ENCODE assay signal across 26 cellular contexts in the genomic region with DNA sequence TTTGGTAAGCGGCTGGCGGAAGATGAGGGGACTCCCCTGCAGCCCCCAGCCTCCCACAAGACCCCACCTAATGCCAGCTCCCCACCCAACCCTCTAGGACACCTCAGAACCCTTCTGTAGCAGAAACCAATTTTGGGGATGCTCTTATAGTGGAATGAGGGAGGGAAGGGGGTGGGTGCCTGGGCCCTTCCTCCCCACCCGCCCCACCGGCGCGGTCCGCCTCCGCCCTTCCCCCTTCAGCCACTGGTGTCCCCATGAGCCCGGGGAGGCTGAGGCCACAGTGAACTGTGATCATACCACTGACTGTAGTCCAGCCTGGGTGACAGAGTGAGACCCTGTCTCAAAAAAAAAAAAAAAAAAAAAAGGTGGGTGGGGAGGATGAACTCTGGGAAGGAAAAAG. TPM values are rescaled to one million over a fixed set of nuclear protein-coding genes. Genes with fewer than 3 reads are reported as not detected.
DNase-seq lines count a peak whose midpoint lies in the region; ATAC-seq and TF ChIP-seq lines count a peak whose summit lies in the region.
"Had no signal": no experiment of that assay in that cellular context is flagged by ENCODE, and none has a peak within 500 bp of the region (broad histone marks: within the 10 kb centered on the region; RNA-seq: fewer than 3 reads in every experiment).

No MANE protein-coding gene starts in this region.

- no peaks in the 10 kb centered on the region for H3K36me3 Mint-ChIP-seq in WTC11
- H3K36me3 Mint-ChIP-seq: CD14-positive monocyte had no signal

- H3K4ac ChIP-seq in neuronal stem cell (ENCODE audit: low read length), result no peak overlapping the region

- no peak overlapping the region for H3K27ac ChIP-seq in neuronal stem cell (replicated peaks; ENCODE audit: low read length)
- H3K27ac ChIP-seq: BLaER1 had no signal

- H3K79me1 ChIP-seq in neuronal stem cell (ENCODE audit: low read depth, low read length), result peaks cover 2% of the 10 kb centered on the region

- no peak overlapping the region for H2BK5ac ChIP-seq in neuronal stem cell (ENCODE audit: low read length)

- peaks cover 2% of the 10 kb centered on the region; the same call in 1 of the 2 replicates for H3K4me1 Mint-ChIP-seq in WTC11
- H3K4me1 Mint-ChIP-seq: CD14-positive monocyte; CD4-positive, alpha-beta memory T cell; CD4-positive, CD25-positive, alpha-beta regulatory T cell; CD8-positive, alpha-beta memory T cell had no signal

- no peak overlapping the region for H2BK120ac ChIP-seq in neuronal stem cell (ENCODE audit: low read depth, low read length)

- no peak overlapping the region for H3K4me3 Mint-ChIP-seq in WTC11
- H3K4me3 Mint-ChIP-seq: CD14-positive monocyte; CD4-positive, alpha-beta memory T cell; CD4-positive, CD25-positive, alpha-beta regulatory T cell; CD8-positive, alpha-beta memory T cell had no signal

- DNase-seq in H7 (peak; percentile 69), WTC11 (ENCODE audit: low spot score) (no peak), neuronal stem cell (ENCODE audit: low spot score) (no peak), NCI-H1436 treated with DMSO at 0.1 percent for 48 hours (lab: John Stamatoyannopoulos, UW) (no peak)
- no peak for DNase-seq in effector CD8-positive, alpha-beta T cell (lab: John Stamatoyannopoulos, UW)
- DNase-seq: 8988T; ACHN; BE2C; C1 segment of cervical spinal cord; CD4-positive, alpha-beta memory T cell; CD4-positive, CD25-positive, alpha-beta regulatory T cell; CD8-positive, alpha-beta memory T cell; COR-L47; DMS 273 treated with DMSO at 0.1 percent for 48 hours; DMS153; DMS53; DMS79; DND-41; EL; GDM1 had no signal

- H3K9me3 ChIP-seq in neuronal stem cell (replicated peaks in 1 of 2; ENCODE audit: control insufficient read depth in 2 of 2, insufficient read depth in 1 of 2, low read depth in 1 of 2, low read length in 2 of 2), result no peaks in the 10 kb centered on the region
- H3K9me3 ChIP-seq: BE2C had no signal

- no peaks in the 10 kb centered on the region; the same call in 1 of the 2 replicates for H3K27me3 ChIP-seq in H7 (ENCODE audit: control insufficient read depth, insufficient read depth, low read length)
- peaks cover 0 to 25% (median 2%) of the 10 kb centered on the region in 3 experiments for H3K27me3 ChIP-seq in neuronal stem cell (ENCODE audit: control insufficient read depth in 3 of 3, insufficient read depth in 3 of 3, low read depth in 1 of 3, low read length in 3 of 3)
- H3K27me3 ChIP-seq: BE2C, BLaER1 had no signal

- no peaks in the 10 kb centered on the region for H3K36me3 ChIP-seq in H7 (replicated peaks; ENCODE audit: control insufficient read depth, insufficient read depth, low read length)
- H3K36me3 ChIP-seq in neuronal stem cell (replicated peaks in 1 of 2; ENCODE audit: control insufficient read depth in 2 of 2, insufficient read depth in 2 of 2, low read length in 2 of 2), result no peaks in the 10 kb centered on the region
- H3K36me3 ChIP-seq: BE2C, BLaER1 had no signal

- no peak overlapping the region for H3K27ac Mint-ChIP-seq in WTC11
- H3K27ac Mint-ChIP-seq: CD14-positive monocyte; CD4-positive, alpha-beta memory T cell; CD4-positive, CD25-positive, alpha-beta regulatory T cell had no signal

- no peak for TF ChIP-seq CTCF in WTC11 (IDR thresholded peaks at IDR 0.05)

- H2BK12ac ChIP-seq in neuronal stem cell (ENCODE audit: low read length), result no peak overlapping the region

- POLR2A ChIA-PET in WTC11 (lab: Charles Lee), result no interaction called here

- no peak overlapping the region for H3K14ac ChIP-seq in neuronal stem cell (ENCODE audit: low read length)

- H3K4me1 ChIP-seq in neuronal stem cell (ENCODE audit: control insufficient read depth in 2 of 2, insufficient read depth in 1 of 2, low read depth in 1 of 2, low read length in 2 of 2), result peaks cover 0 to 2% of the 10 kb centered on the region in 2 donors
- H3K4me1 ChIP-seq: BE2C had no signal

- H4K8ac ChIP-seq in neuronal stem cell (ENCODE audit: low read depth, low read length), result no peak overlapping the region

- no peaks in the 10 kb centered on the region for H3K27me3 Mint-ChIP-seq in WTC11 (ENCODE audit: low read depth)
- H3K27me3 Mint-ChIP-seq: CD4-positive, CD25-positive, alpha-beta regulatory T cell had no signal

- H3K9ac ChIP-seq in neuronal stem cell (ENCODE audit: low read depth, low read length, poor library complexity), result no peak overlapping the region
- H3K9ac ChIP-seq: BLaER1 had no signal

- WGBS in neuronal stem cell (ENCODE audit: extremely low coverage in 2 of 2, insufficient read length in 2 of 2, insufficient replicate concordance in 1 of 2), 2 donors, result no CpG with 5 or more reads among the region's 9 CpGs

- H3K4me2 ChIP-seq in neuronal stem cell (ENCODE audit: insufficient read depth, low read length, poor library complexity, severe bottlenecking), result no peak overlapping the region

- peak overlapping the region; percentile 28 for H2AK5ac ChIP-seq in neuronal stem cell (ENCODE audit: low read depth, low read length)

- no peak overlapping the region for H3K23ac ChIP-seq in neuronal stem cell (ENCODE audit: low read depth, low read length, poor library complexity)

- no peaks in the 10 kb centered on the region for H3K9me3 Mint-ChIP-seq in WTC11
- H3K9me3 Mint-ChIP-seq: CD4-positive, alpha-beta memory T cell had no signal

- no peak overlapping the region for H3K4me3 ChIP-seq in H7 (ENCODE audit: insufficient read depth, low read depth, low read length)
- H3K4me3 ChIP-seq in neuronal stem cell (ENCODE audit: low read length in 2 of 2), result no peak overlapping the region
- H3K4me3 ChIP-seq: BLaER1, GM12878 had no signal

- H2AFZ ChIP-seq in neuronal stem cell (ENCODE audit: low read length), result no peak overlapping the region

- ATAC-seq in WTC11 (peak; percentile 26; the same call in 1 of the 2 replicates), HG03378 (IDR thresholded peaks at IDR 0.05; ENCODE audit: unreplicated experiment) (no peak), HG02852 (IDR thresholded peaks at IDR 0.05; ENCODE audit: unreplicated experiment) (no peak)
- ATAC-seq: GM12878 had no signal

- H3K18ac ChIP-seq in neuronal stem cell (ENCODE audit: low read length), result no peak overlapping the region

- H2BK15ac ChIP-seq in neuronal stem cell (ENCODE audit: low read length), result no peak overlapping the region

- no peak overlapping the region for H4K91ac ChIP-seq in neuronal stem cell (ENCODE audit: low read depth, low read length, poor library complexity)

- CTCF ChIA-PET in WTC11 (lab: Charles Lee), result interaction anchor here (0.6 kb wide), 1 partner anchor 476 kb away, joined by 4 read pairs; no protein-coding TSS in a partner anchor

TF ChIP-seq in WTC11, 78 proteins besides CTCF, POLR2A, EP300 and RAD21 (continues in another document):
- TF ChIP-seq FOXP1 (CRISPR knock-in tag; IDR thresholded peaks at IDR 0.05; ENCODE audit: borderline replicate concordance) (no peak), ZNF416 (CRISPR knock-in tag; IDR thresholded peaks at IDR 0.05) (no peak), NFE2L1 (CRISPR knock-in tag; IDR thresholded peaks at IDR 0.05) (no peak), ZNF317 (CRISPR knock-in tag; IDR thresholded peaks at IDR 0.05; ENCODE audit: borderline replicate concordance, low read depth) (no peak)
- TF ChIP-seq, protein P1, sequence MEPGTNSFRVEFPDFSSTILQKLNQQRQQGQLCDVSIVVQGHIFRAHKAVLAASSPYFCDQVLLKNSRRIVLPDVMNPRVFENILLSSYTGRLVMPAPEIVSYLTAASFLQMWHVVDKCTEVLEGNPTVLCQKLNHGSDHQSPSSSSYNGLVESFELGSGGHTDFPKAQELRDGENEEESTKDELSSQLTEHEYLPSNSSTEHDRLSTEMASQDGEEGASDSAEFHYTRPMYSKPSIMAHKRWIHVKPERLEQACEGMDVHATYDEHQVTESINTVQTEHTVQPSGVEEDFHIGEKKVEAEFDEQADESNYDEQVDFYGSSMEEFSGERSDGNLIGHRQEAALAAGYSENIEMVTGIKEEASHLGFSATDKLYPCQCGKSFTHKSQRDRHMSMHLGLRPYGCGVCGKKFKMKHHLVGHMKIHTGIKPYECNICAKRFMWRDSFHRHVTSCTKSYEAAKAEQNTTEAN (CRISPR knock-in tag; IDR thresholded peaks at IDR 0.05), result no peak
- TF ChIP-seq, protein P2, sequence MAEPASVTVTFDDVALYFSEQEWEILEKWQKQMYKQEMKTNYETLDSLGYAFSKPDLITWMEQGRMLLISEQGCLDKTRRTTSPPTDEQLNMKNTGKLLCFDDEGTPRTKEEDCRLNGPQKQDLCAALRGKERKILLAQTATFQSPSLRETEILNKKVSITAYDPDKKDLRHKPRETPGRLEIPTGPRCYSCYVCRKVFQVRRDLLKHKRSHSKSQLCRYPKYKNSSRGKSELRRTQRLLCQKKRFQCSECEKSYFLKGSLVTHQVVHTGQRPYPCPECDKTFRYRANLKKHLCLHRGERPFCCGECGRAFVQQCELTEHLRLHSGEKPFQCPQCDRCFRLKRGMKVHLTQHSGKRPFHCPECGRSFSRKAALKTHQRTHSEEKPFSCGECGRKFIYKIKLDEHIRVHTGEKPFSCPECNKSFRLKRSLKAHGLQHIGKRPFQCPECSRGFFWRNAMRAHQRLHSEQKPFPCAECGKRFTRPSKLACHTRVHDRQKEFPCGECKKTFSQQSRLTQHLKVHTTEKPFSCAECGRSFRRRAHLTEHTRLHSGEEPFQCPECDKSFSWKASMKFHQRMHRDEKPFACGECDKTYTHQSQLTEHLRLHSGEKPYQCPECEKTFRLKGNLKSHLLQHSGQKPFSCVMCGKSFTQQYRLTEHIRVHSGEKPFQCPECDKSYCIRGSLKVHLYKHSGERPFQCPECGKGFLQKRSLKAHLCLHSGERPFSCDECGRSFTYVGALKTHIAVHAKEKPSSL (CRISPR knock-in tag; conservative IDR thresholded peaks at IDR 0.05), result no peak

RNA-seq across cellular contexts. Expression of a gene that starts 16.2 kb away (rescaled TPM):
- total RNA-seq in H7 (2014; rRNA removed; shearing (Covaris generic)), result 10.4 and 14.2 TPM in 2 replicates
- 2.5 to 3.3 TPM (median 3.1 TPM) in 3 replicates for total RNA-seq in WTC11 (2021)
- polyA plus RNA-seq in neuronal stem cell (2013, experiment 1 of 2), result 0.88 TPM
- 0.75 TPM for polyA plus RNA-seq in neuronal stem cell (2013, experiment 2 of 2)
- total RNA-seq: A673; CD4-positive, alpha-beta memory T cell; CD4-positive, CD25-positive, alpha-beta regulatory T cell had no signal
- polyA plus RNA-seq: CD14-positive monocyte; CD4-positive, alpha-beta memory T cell; CD4-positive, CD25-positive, alpha-beta regulatory T cell; CD8-positive, alpha-beta memory T cell had no signal

RNA-seq across cellular contexts. Expression of a gene that starts 35.5 kb away (rescaled TPM):
- total RNA-seq in H7 (2014; rRNA removed; shearing (Covaris generic)), result 9.6 and 18.7 TPM in 2 replicates
- 13.1 to 20.0 TPM (median 15.8 TPM) in 3 replicates for total RNA-seq in WTC11 (2021)
- polyA plus RNA-seq in neuronal stem cell (2013, experiment 1 of 2), result 0.36 TPM
- 0.21 TPM for polyA plus RNA-seq in neuronal stem cell (2013, experiment 2 of 2)
- polyA plus RNA-seq: CD14-positive monocyte had no signal

RNA-seq across cellular contexts. Expression of a gene that starts 48.8 kb away (rescaled TPM):
- total RNA-seq in H7 (2014; rRNA removed; shearing (Covaris generic)), result 4.6 and 5.5 TPM in 2 replicates
- total RNA-seq in WTC11 (2021), result 4.5 to 5.6 TPM (median 4.7 TPM) in 3 replicates
- polyA plus RNA-seq in neuronal stem cell (2013, experiment 1 of 2), result 3.4 TPM
- polyA plus RNA-seq in neuronal stem cell (2013, experiment 2 of 2), result 3.5 TPM
